26 cellular contexts compared by ENCODE assay signal in genomic region chr5:145629047-145629446, GRCh38.
DNase-seq lines count a peak whose midpoint lies in the region; ATAC-seq, FAIRE-seq and TF ChIP-seq lines count a peak whose summit lies in the region.
"Had no signal": no experiment of that assay in that cellular context is flagged by ENCODE, and none has a peak within 500 bp of the region (broad histone marks: within the 10 kb centered on the region; RNA-seq: fewer than 3 reads in every experiment).

No MANE protein-coding gene starts in this region.

- ATAC-seq in lower lobe of right lung (peak; percentile 16 to 25), GM18873 (IDR thresholded peaks at IDR 0.05; ENCODE audit: low FRiP score, unreplicated experiment) (no peak)
- ATAC-seq: Right ventricle myocardium inferior had no signal

- 68 to 87% (median 79%) methylated on average over 3 of the region's 3 CpGs for WGBS in small intestine, 3 donors

- no peaks in the 10 kb centered on the region for H3K27me3 ChIP-seq in lower lobe of right lung (ENCODE audit: low read depth)
- H3K27me3 ChIP-seq in small intestine (ENCODE audit: control insufficient read depth in 2 of 2, insufficient read depth in 2 of 2, low read length in 2 of 2): no peaks in the 10 kb centered on the region
- H3K27me3 ChIP-seq: BE2C, SJSA1 had no signal

- FAIRE-seq in small intestine (lab: Jason Lieb, UNC): no peak
- FAIRE-seq: HTR-8/SVneo had no signal

- H3K4me1 ChIP-seq in lower lobe of right lung (no peaks in the 10 kb centered on the region), small intestine (ENCODE audit: control insufficient read depth in 2 of 2, insufficient read depth in 1 of 2, low read depth in 1 of 2, low read length in 1 of 2) (no peaks in the 10 kb centered on the region)
- H3K4me1 ChIP-seq: BE2C, HAP-1, SJSA1 had no signal

- intact Hi-C loops in lower lobe of right lung (cut with DNase I): no loop called here

- no peak for TF ChIP-seq CTCF in lower lobe of right lung (IDR thresholded peaks at IDR 0.05)

- H3K9me3 ChIP-seq in lower lobe of right lung (peaks cover 1% of the 10 kb centered on the region), small intestine (ENCODE audit: control insufficient read depth, low read depth) (no peaks in the 10 kb centered on the region)
- H3K9me3 ChIP-seq: BE2C, HAP-1 had no signal

- no peaks in the 10 kb centered on the region for H3K36me3 ChIP-seq in lower lobe of right lung
- H3K36me3 ChIP-seq in small intestine (ENCODE audit: control insufficient read depth in 2 of 2, insufficient read depth in 2 of 2, low read length in 2 of 2): no peaks in the 10 kb centered on the region
- H3K36me3 ChIP-seq: BE2C, HAP-1, SJSA1 had no signal

- H3K4me3 ChIP-seq in lower lobe of right lung (no peak overlapping the region), small intestine (ENCODE audit: low read depth in 1 of 2, low read length in 2 of 2) (no peak overlapping the region)
- H3K4me3 ChIP-seq: HAP-1, PC-9, SJSA1 had no signal

- no peak overlapping the region for H3K27ac ChIP-seq in lower lobe of right lung
- no peak overlapping the region for H3K27ac ChIP-seq in small intestine (ENCODE audit: low read depth in 1 of 2, low read length in 1 of 2)
- H3K27ac ChIP-seq: PC-9, SJSA1 had no signal

- DNase-seq in NCI-H187 (lab: John Stamatoyannopoulos, UW) (peak; percentile 8 to 54), NCI-H2107 treated with DMSO at 0.1 percent for 48 hours (lab: John Stamatoyannopoulos, UW; ENCODE audit: unreplicated experiment) (peak; percentile 46), OCI-M1 (lab: John Stamatoyannopoulos, UW) (peak; percentile 22), lower lobe of right lung (no peak), small intestine (no peak), Kasumi-1 (lab: John Stamatoyannopoulos, UW) (no peak)
- DNase-seq: ACHN; BE2C; CD8-positive, alpha-beta memory T cell; GOT3; HFFc6; KBM-7; MM.1S; NCI-H1694 treated with DMSO at 0.1 percent for 48 hours; NCI-H2171 treated with DMSO at 0.1 percent for 48 hours; NCI-H446; NCI-H524 treated with DMSO at 0.1 percent for 48 hours; NCI-H774; NK-92 treated with Interleukin-12 subunit alpha and Interleukin-12 subunit beta, amount 100 ng/mL, for 24 hours; PC-9; T-helper 2 cell had no signal

Comparison
In these comparisons a context has a peak if more than half of its experiments do, and no peak if none do; other contexts are left out.
1. DNase-seq: peak in NCI-H187 (2 of 2), NCI-H2107 treated with DMSO at 0.1 percent for 48 hours (single experiment) and OCI-M1 (single experiment); none in lower lobe of right lung (single experiment), small intestine (single experiment) and Kasumi-1 (0 of 2).